Comparison of ENCODE assay signal across 2 cellular contexts in genomic region chr5:124619121-124619520, GRCh38.
TF ChIP-seq lines count a peak whose summit lies in the region.

No MANE protein-coding gene starts in this region.

TF ChIP-seq in IMR-90, 13 proteins besides CTCF, POLR2A, EP300 and RAD21 (continued from another document):
- no peak for TF ChIP-seq ELK1 (IDR thresholded peaks at IDR 0.05; ENCODE audit: borderline replicate concordance, low read depth, low read length)
- TF ChIP-seq MAZ (IDR thresholded peaks at IDR 0.05; ENCODE audit: borderline replicate concordance, low read depth, low read length), result no peak
- no peak for TF ChIP-seq RCOR1 (IDR thresholded peaks at IDR 0.05; ENCODE audit: insufficient replicate concordance, low read length)
- TF ChIP-seq, protein P1, sequence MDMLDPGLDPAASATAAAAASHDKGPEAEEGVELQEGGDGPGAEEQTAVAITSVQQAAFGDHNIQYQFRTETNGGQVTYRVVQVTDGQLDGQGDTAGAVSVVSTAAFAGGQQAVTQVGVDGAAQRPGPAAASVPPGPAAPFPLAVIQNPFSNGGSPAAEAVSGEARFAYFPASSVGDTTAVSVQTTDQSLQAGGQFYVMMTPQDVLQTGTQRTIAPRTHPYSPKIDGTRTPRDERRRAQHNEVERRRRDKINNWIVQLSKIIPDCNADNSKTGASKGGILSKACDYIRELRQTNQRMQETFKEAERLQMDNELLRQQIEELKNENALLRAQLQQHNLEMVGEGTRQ (IDR thresholded peaks at IDR 0.05; ENCODE audit: low read depth, low read length), result no peak
- no peak for TF ChIP-seq MXI1 (IDR thresholded peaks at IDR 0.05; ENCODE audit: borderline replicate concordance, low read depth, low read length)
- no peak for TF ChIP-seq SMC3 (IDR thresholded peaks at IDR 0.05; ENCODE audit: low read depth, low read length)
- TF ChIP-seq NFE2L2 (IDR thresholded peaks at IDR 0.05; ENCODE audit: low read depth, low read length), result no peak
- TF ChIP-seq MAFK (IDR thresholded peaks at IDR 0.05; ENCODE audit: low read depth, low read length), result no peak
- TF ChIP-seq CHD1 (IDR thresholded peaks at IDR 0.05; ENCODE audit: low read depth, low read length), result no peak
- no peak for TF ChIP-seq CEBPB (IDR thresholded peaks at IDR 0.05; ENCODE audit: low read depth, low read length)
- no peak for TF ChIP-seq BHLHE40 (IDR thresholded peaks at IDR 0.05; ENCODE audit: low read depth, low read length)
- no peak for TF ChIP-seq RFX5 (IDR thresholded peaks at IDR 0.05; ENCODE audit: low read depth, low read length)

TF ChIP-seq in K562, 482 proteins besides CTCF, POLR2A, EP300 and RAD21 (continued from another document):
- no peak for TF ChIP-seq MLX (CRISPR knock-in tag; conservative IDR thresholded peaks at IDR 0.05)
- no peak for TF ChIP-seq ZNF77 (CRISPR knock-in tag; IDR thresholded peaks at IDR 0.05)
- TF ChIP-seq, protein P2, sequence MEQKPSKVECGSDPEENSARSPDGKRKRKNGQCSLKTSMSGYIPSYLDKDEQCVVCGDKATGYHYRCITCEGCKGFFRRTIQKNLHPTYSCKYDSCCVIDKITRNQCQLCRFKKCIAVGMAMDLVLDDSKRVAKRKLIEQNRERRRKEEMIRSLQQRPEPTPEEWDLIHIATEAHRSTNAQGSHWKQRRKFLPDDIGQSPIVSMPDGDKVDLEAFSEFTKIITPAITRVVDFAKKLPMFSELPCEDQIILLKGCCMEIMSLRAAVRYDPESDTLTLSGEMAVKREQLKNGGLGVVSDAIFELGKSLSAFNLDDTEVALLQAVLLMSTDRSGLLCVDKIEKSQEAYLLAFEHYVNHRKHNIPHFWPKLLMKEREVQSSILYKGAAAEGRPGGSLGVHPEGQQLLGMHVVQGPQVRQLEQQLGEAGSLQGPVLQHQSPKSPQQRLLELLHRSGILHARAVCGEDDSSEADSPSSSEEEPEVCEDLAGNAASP (IDR thresholded peaks at IDR 0.05), result no peak
- TF ChIP-seq NFATC3 (IDR thresholded peaks at IDR 0.05), result no peak
- TF ChIP-seq TCFL5 (CRISPR knock-in tag; conservative IDR thresholded peaks at IDR 0.05), result no peak
- TF ChIP-seq, protein P3, sequence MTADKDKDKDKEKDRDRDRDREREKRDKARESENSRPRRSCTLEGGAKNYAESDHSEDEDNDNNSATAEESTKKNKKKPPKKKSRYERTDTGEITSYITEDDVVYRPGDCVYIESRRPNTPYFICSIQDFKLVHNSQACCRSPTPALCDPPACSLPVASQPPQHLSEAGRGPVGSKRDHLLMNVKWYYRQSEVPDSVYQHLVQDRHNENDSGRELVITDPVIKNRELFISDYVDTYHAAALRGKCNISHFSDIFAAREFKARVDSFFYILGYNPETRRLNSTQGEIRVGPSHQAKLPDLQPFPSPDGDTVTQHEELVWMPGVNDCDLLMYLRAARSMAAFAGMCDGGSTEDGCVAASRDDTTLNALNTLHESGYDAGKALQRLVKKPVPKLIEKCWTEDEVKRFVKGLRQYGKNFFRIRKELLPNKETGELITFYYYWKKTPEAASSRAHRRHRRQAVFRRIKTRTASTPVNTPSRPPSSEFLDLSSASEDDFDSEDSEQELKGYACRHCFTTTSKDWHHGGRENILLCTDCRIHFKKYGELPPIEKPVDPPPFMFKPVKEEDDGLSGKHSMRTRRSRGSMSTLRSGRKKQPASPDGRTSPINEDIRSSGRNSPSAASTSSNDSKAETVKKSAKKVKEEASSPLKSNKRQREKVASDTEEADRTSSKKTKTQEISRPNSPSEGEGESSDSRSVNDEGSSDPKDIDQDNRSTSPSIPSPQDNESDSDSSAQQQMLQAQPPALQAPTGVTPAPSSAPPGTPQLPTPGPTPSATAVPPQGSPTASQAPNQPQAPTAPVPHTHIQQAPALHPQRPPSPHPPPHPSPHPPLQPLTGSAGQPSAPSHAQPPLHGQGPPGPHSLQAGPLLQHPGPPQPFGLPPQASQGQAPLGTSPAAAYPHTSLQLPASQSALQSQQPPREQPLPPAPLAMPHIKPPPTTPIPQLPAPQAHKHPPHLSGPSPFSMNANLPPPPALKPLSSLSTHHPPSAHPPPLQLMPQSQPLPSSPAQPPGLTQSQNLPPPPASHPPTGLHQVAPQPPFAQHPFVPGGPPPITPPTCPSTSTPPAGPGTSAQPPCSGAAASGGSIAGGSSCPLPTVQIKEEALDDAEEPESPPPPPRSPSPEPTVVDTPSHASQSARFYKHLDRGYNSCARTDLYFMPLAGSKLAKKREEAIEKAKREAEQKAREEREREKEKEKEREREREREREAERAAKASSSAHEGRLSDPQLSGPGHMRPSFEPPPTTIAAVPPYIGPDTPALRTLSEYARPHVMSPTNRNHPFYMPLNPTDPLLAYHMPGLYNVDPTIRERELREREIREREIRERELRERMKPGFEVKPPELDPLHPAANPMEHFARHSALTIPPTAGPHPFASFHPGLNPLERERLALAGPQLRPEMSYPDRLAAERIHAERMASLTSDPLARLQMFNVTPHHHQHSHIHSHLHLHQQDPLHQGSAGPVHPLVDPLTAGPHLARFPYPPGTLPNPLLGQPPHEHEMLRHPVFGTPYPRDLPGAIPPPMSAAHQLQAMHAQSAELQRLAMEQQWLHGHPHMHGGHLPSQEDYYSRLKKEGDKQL (CRISPR knock-in tag; IDR thresholded peaks at IDR 0.05; ENCODE audit: borderline replicate concordance), result no peak
- TF ChIP-seq RBBP5 (IDR thresholded peaks at IDR 0.05; ENCODE audit: borderline replicate concordance, insufficient read depth, low read length, poor library complexity, severe bottlenecking), result no peak
- no peak for TF ChIP-seq CBX2 (IDR thresholded peaks at IDR 0.05; ENCODE audit: insufficient read depth, low read length, poor library complexity, severe bottlenecking)
- TF ChIP-seq, protein P4, sequence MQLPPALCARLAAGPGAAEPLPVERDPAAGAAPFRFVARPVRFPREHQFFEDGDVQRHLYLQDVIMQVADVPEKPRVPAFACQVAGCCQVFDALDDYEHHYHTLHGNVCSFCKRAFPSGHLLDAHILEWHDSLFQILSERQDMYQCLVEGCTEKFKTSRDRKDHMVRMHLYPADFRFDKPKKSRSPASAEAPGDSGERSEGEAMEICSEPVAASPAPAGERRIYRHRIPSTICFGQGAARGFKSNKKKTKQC (CRISPR knock-in tag; IDR thresholded peaks at IDR 0.05), result no peak
- TF ChIP-seq ATF1 (CRISPR knock-in tag; IDR thresholded peaks at IDR 0.05), result no peak
- no peak for TF ChIP-seq ATF1 (tag; IDR thresholded peaks at IDR 0.05)
- no peak for TF ChIP-seq ZNF277 (CRISPR knock-in tag; IDR thresholded peaks at IDR 0.05; ENCODE audit: borderline replicate concordance)
- TF ChIP-seq CBFA2T2 (conservative IDR thresholded peaks at IDR 0.05), result no peak
- no peak for TF ChIP-seq GTF2E2 (tag; IDR thresholded peaks at IDR 0.05)
- no peak for TF ChIP-seq PURB (CRISPR knock-in tag; IDR thresholded peaks at IDR 0.05; ENCODE audit: low read depth)
- TF ChIP-seq, protein P5, sequence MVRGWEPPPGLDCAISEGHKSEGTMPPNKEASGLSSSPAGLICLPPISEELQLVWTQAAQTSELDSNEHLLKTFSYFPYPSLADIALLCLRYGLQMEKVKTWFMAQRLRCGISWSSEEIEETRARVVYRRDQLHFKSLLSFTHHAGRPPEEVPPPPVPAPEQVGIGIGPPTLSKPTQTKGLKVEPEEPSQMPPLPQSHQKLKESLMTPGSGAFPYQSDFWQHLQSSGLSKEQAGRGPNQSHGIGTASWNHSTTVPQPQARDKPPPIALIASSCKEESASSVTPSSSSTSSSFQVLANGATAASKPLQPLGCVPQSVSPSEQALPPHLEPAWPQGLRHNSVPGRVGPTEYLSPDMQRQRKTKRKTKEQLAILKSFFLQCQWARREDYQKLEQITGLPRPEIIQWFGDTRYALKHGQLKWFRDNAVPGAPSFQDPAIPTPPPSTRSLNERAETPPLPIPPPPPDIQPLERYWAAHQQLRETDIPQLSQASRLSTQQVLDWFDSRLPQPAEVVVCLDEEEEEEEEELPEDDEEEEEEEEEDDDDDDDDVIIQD (CRISPR knock-in tag; IDR thresholded peaks at IDR 0.05), result no peak
